Comparison of ENCODE assay signal across 20 cellular contexts in genomic region chr10:62459500-62459899, GRCh38.
"Had no signal": no experiment of that assay in that cellular context is flagged by ENCODE, and none has a peak within 500 bp of the region (broad histone marks: within the 10 kb centered on the region; RNA-seq: fewer than 3 reads in every experiment).

No MANE protein-coding gene starts in this region.

- H3K4me3 ChIP-seq: coronary artery, heart right ventricle, mucosa of descending colon, neural progenitor cell, pancreas, right lobe of liver, thoracic aorta had no signal

- DNase-seq: central memory CD4-positive, alpha-beta T cell; effector CD4-positive, alpha-beta T cell; endodermal cell; erythroblast; heart right ventricle; hypothalamus; natural killer cell; nucleus accumbens; pancreas; right lobe of liver; stimulated activated CD4-positive, alpha-beta T cell treated with anti-CD3 and anti-CD28 coated beads, Interleukin-2, amount 100 ng/mL, for 24 hours; stimulated activated CD4-positive, alpha-beta T cell treated with anti-CD3 and anti-CD28 coated beads, Interleukin-4, amount 100 ng/mL, for 4 hours; stimulated activated naive B cell treated with anti-CD40 and anti-IgM and Interleukin-4, amounts not matched to agents 10 μg/mL and 1 μg/mL and 100 μg/mL, for 72 hours; stimulated activated naive CD8-positive, alpha-beta T cell treated with anti-CD3 and anti-CD28 coated beads, Interleukin-15, amount 100 ng/mL, for 72 hours; trophoblast cell had no signal

- H3K4me3 Mint-ChIP-seq: endodermal cell; natural killer cell; neural progenitor cell; stimulated activated naive B cell treated with anti-CD40 and anti-IgM and Interleukin-4, amounts not matched to agents 10 μg/mL and 1 μg/mL and 100 μg/mL, for 72 hours; stimulated activated naive CD8-positive, alpha-beta T cell treated with anti-CD3 and anti-CD28 coated beads, Interleukin-15, amount 100 ng/mL, for 72 hours had no signal

- H3K4me1 Mint-ChIP-seq: endodermal cell, neural progenitor cell had no signal

- H3K27ac Mint-ChIP-seq: endodermal cell; natural killer cell; neural progenitor cell; progenitor cell of endocrine pancreas; stimulated activated naive B cell treated with anti-CD40 and anti-IgM and Interleukin-4, amounts not matched to agents 10 μg/mL and 1 μg/mL and 100 μg/mL, for 72 hours; stimulated activated naive CD8-positive, alpha-beta T cell treated with anti-CD3 and anti-CD28 coated beads, Interleukin-15, amount 100 ng/mL, for 72 hours had no signal

- H3K4me1 ChIP-seq: neural progenitor cell, pancreas, right lobe of liver had no signal

- H3K36me3 Mint-ChIP-seq: natural killer cell, neural progenitor cell had no signal

- H3K27ac ChIP-seq: coronary artery, neural progenitor cell, pancreas, right lobe of liver, thoracic aorta had no signal

- ATAC-seq: mucosa of descending colon; natural killer cell; right lobe of liver; stimulated activated naive B cell treated with anti-CD40 and anti-IgM and Interleukin-4, amounts not matched to agents 10 μg/mL and 1 μg/mL and 100 μg/mL, for 72 hours; stimulated activated naive CD8-positive, alpha-beta T cell treated with anti-CD3 and anti-CD28 coated beads, Interleukin-15, amount 100 ng/mL, for 72 hours had no signal

- H3K36me3 ChIP-seq: heart right ventricle, neural progenitor cell, pancreas, right lobe of liver, thoracic aorta had no signal

- H3K27me3 Mint-ChIP-seq: progenitor cell of endocrine pancreas; stimulated activated naive B cell treated with anti-CD40 and anti-IgM and Interleukin-4, amounts not matched to agents 10 μg/mL and 1 μg/mL and 100 μg/mL, for 72 hours had no signal

- H3K27me3 ChIP-seq: heart right ventricle, neural progenitor cell, pancreas, right lobe of liver had no signal

- H3K9me3 Mint-ChIP-seq: endodermal cell; natural killer cell; neural progenitor cell; stimulated activated naive CD8-positive, alpha-beta T cell treated with anti-CD3 and anti-CD28 coated beads, Interleukin-15, amount 100 ng/mL, for 72 hours had no signal

- H3K9me3 ChIP-seq: mucosa of descending colon, pancreas, right lobe of liver, thoracic aorta had no signal
